10 cellular contexts compared by ENCODE assay signal in genomic region chr6:157464653-157465535, GRCh38.
DNase-seq lines count a peak whose midpoint lies in the region; ATAC-seq and TF ChIP-seq lines count a peak whose summit lies in the region.
"Had no signal": no experiment of that assay in that cellular context is flagged by ENCODE, and none has a peak within 500 bp of the region (broad histone marks: within the 10 kb centered on the region; RNA-seq: fewer than 3 reads in every experiment).

No MANE protein-coding gene starts in this region.

- POLR2A ChIA-PET in activated B cell treated with CpG ODN at 0.5 μM for 24 hours (lab: Charles Lee): interaction anchor here (0.7 to 3.0 kb wide), 17 partner anchors 9 to 370 kb away, joined by 3 to 22 read pairs (median 9); partner anchors contain the start of genes TMEM242 and ZDHHC14

- H3K27ac Mint-ChIP-seq in activated naive CD4-positive, alpha-beta T cell treated with anti-CD3 and anti-CD28 coated beads, Interleukin-2, amount 10 ng/mL, durations not matched to agents 7 days and 5 days: peak overlapping the region; percentile 65
- peak overlapping the region; percentile 95 for H3K27ac Mint-ChIP-seq in activated B cell treated with CpG ODN at 0.5 μM for 24 hours
- peak overlapping the region; percentile 99 for H3K27ac Mint-ChIP-seq in stimulated activated memory B cell treated with anti-CD40 and anti-IgM and Interleukin-4, amounts not matched to agents 10 μg/mL and 1 μg/mL and 100 μg/mL, for 72 hours
- H3K27ac Mint-ChIP-seq: mesothelial cell of epicardium had no signal

- TF ChIP-seq POLR2A in breast epithelium (IDR thresholded peaks at IDR 0.05): no peak

- no peak overlapping the region for H3K4me3 Mint-ChIP-seq in activated naive CD4-positive, alpha-beta T cell treated with anti-CD3 and anti-CD28 coated beads, Interleukin-2, amount 10 ng/mL, durations not matched to agents 7 days and 5 days
- H3K4me3 Mint-ChIP-seq in activated B cell treated with CpG ODN at 0.5 μM for 24 hours: peak overlapping the region; percentile 72
- H3K4me3 Mint-ChIP-seq in stimulated activated memory B cell treated with anti-CD40 and anti-IgM and Interleukin-4, amounts not matched to agents 10 μg/mL and 1 μg/mL and 100 μg/mL, for 72 hours: peak overlapping the region; percentile 75
- H3K4me3 Mint-ChIP-seq: mesothelial cell of epicardium had no signal

- no peak overlapping the region for H3K27ac ChIP-seq in breast epithelium
- no peak overlapping the region for H3K27ac ChIP-seq in ascending aorta

- peak; percentile 42 for ATAC-seq in HG02763 (IDR thresholded peaks at IDR 0.05; ENCODE audit: unreplicated experiment)
- peak; percentile 54 for ATAC-seq in activated B cell treated with CpG ODN at 0.5 μM for 24 hours (ENCODE audit: low read depth)
- peak; percentile 77 for ATAC-seq in stimulated activated memory B cell treated with anti-CD40 and anti-IgM and Interleukin-4, amounts not matched to agents 10 μg/mL and 1 μg/mL and 100 μg/mL, for 72 hours

- DNase-seq in activated naive CD4-positive, alpha-beta T cell treated with anti-CD3 and anti-CD28 coated beads, Interleukin-2, amount 10 ng/mL, durations not matched to agents 7 days and 5 days: no peak
- DNase-seq in activated naive CD4-positive, alpha-beta T cell treated with Interleukin-2 at 50 U/mL for 16 hours: no peak
- DNase-seq in activated B cell treated with CpG ODN at 0.5 μM for 24 hours (peak; percentile 34), breast epithelium (ENCODE audit: low spot score in 2 of 2) (no peak), H4 (ENCODE audit: low spot score) (no peak), ascending aorta (ENCODE audit: low spot score in 2 of 2) (no peak)
- DNase-seq: cortex of kidney had no signal

- H3K36me3 Mint-ChIP-seq in activated naive CD4-positive, alpha-beta T cell treated with anti-CD3 and anti-CD28 coated beads, Interleukin-2, amount 10 ng/mL, durations not matched to agents 7 days and 5 days: no peaks in the 10 kb centered on the region
- no peaks in the 10 kb centered on the region for H3K36me3 Mint-ChIP-seq in activated B cell treated with CpG ODN at 0.5 μM for 24 hours (ENCODE audit: low read depth)
- H3K36me3 Mint-ChIP-seq in stimulated activated memory B cell treated with anti-CD40 and anti-IgM and Interleukin-4, amounts not matched to agents 10 μg/mL and 1 μg/mL and 100 μg/mL, for 72 hours: peaks cover 7% of the 10 kb centered on the region
- H3K36me3 Mint-ChIP-seq: mesothelial cell of epicardium had no signal

- peaks cover 34% of the 10 kb centered on the region for H3K4me1 Mint-ChIP-seq in activated naive CD4-positive, alpha-beta T cell treated with anti-CD3 and anti-CD28 coated beads, Interleukin-2, amount 10 ng/mL, durations not matched to agents 7 days and 5 days
- peaks cover 59% of the 10 kb centered on the region for H3K4me1 Mint-ChIP-seq in activated B cell treated with CpG ODN at 0.5 μM for 24 hours
- peaks cover 49% of the 10 kb centered on the region for H3K4me1 Mint-ChIP-seq in stimulated activated memory B cell treated with anti-CD40 and anti-IgM and Interleukin-4, amounts not matched to agents 10 μg/mL and 1 μg/mL and 100 μg/mL, for 72 hours

- H3K9me3 ChIP-seq in breast epithelium: no peaks in the 10 kb centered on the region
- no peaks in the 10 kb centered on the region for H3K9me3 ChIP-seq in ascending aorta

- H3K9me3 Mint-ChIP-seq in activated naive CD4-positive, alpha-beta T cell treated with anti-CD3 and anti-CD28 coated beads, Interleukin-2, amount 10 ng/mL, durations not matched to agents 7 days and 5 days: no peaks in the 10 kb centered on the region
- no peaks in the 10 kb centered on the region for H3K9me3 Mint-ChIP-seq in activated B cell treated with CpG ODN at 0.5 μM for 24 hours
- no peaks in the 10 kb centered on the region for H3K9me3 Mint-ChIP-seq in stimulated activated memory B cell treated with anti-CD40 and anti-IgM and Interleukin-4, amounts not matched to agents 10 μg/mL and 1 μg/mL and 100 μg/mL, for 72 hours
- H3K9me3 Mint-ChIP-seq: mesothelial cell of epicardium had no signal

- intact Hi-C loops in activated B cell treated with CpG ODN at 0.5 μM for 24 hours (cut with micrococcal nuclease): loop anchor here (1.0 to 10.0 kb wide), 4 partner anchors 142 to 770 kb away; partner anchors contain the start of genes SNX9 and TMEM242
- intact Hi-C loops in breast epithelium (cut with DNase I; ENCODE audit: low total_unique reads): no loop called here
- intact Hi-C loops in ascending aorta (cut with DNase I): no loop called here

- no peaks in the 10 kb centered on the region for H3K4me1 ChIP-seq in breast epithelium
- no peaks in the 10 kb centered on the region for H3K4me1 ChIP-seq in ascending aorta

- H3K27me3 ChIP-seq in breast epithelium (no peaks in the 10 kb centered on the region), ascending aorta (no peaks in the 10 kb centered on the region)

- H3K36me3 ChIP-seq in breast epithelium (no peaks in the 10 kb centered on the region), ascending aorta (no peaks in the 10 kb centered on the region)

- H3K4me3 ChIP-seq in breast epithelium (no peak overlapping the region), ascending aorta (no peak overlapping the region)

- TF ChIP-seq CTCF in activated B cell treated with CpG ODN at 0.5 μM for 24 hours (IDR thresholded peaks at IDR 0.05) (no peak), breast epithelium (IDR thresholded peaks at IDR 0.05) (no peak), ascending aorta (IDR thresholded peaks at IDR 0.05) (no peak)

- no peaks in the 10 kb centered on the region for H3K27me3 Mint-ChIP-seq in activated naive CD4-positive, alpha-beta T cell treated with anti-CD3 and anti-CD28 coated beads, Interleukin-2, amount 10 ng/mL, durations not matched to agents 7 days and 5 days
- no peaks in the 10 kb centered on the region for H3K27me3 Mint-ChIP-seq in activated B cell treated with CpG ODN at 0.5 μM for 24 hours
- no peaks in the 10 kb centered on the region for H3K27me3 Mint-ChIP-seq in stimulated activated memory B cell treated with anti-CD40 and anti-IgM and Interleukin-4, amounts not matched to agents 10 μg/mL and 1 μg/mL and 100 μg/mL, for 72 hours

- CTCF ChIA-PET in activated naive CD4-positive, alpha-beta T cell treated with anti-CD3 and anti-CD28 coated beads, Interleukin-2, amount 10 ng/mL, durations not matched to agents 7 days and 5 days (lab: Charles Lee): interaction anchor here (1.5 to 2.5 kb wide), 2 partner anchors 46 to 62 kb away, joined by 3 to 8 read pairs; no protein-coding TSS in a partner anchor
- CTCF ChIA-PET in activated B cell treated with CpG ODN at 0.5 μM for 24 hours (lab: Charles Lee): interaction anchor here (1.8 kb wide), 1 partner anchor 61 kb away, joined by 4 read pairs; no protein-coding TSS in a partner anchor
